In genomic region chr20:36885355-36885754, GRCh38 we compare ENCODE assay signal across 18 cellular contexts. TPM values are rescaled to one million over a fixed set of nuclear protein-coding genes. Genes with fewer than 3 reads are reported as not detected.
DNase-seq lines count a peak whose midpoint lies in the region; ATAC-seq, FAIRE-seq and TF ChIP-seq lines count a peak whose summit lies in the region.
"Had no signal": no experiment of that assay in that cellular context is flagged by ENCODE, and none has a peak within 500 bp of the region (broad histone marks: within the 10 kb centered on the region; RNA-seq: fewer than 3 reads in every experiment).

No MANE protein-coding gene starts in this region.

- H3K4me3 Mint-ChIP-seq in nephron progenitor cell: no peak overlapping the region
- H3K4me3 Mint-ChIP-seq: activated T-cell treated with anti-CD3 and anti-CD28 coated beads, Interleukin-2, amount 50 U/mL, for 72 hours; CD4-positive, alpha-beta memory T cell had no signal

- no peak overlapping the region for H3K4me2 ChIP-seq in GM12878 (ENCODE audit: control insufficient read depth, insufficient read depth)

- CTCF ChIA-PET in GM12878 (lab: Yijun Ruan, JAX): interaction anchor here (0.8 to 5.2 kb wide), 10 partner anchors 12 to 273 kb away, joined by 3 to 82 read pairs (median 20); partner anchors contain the start of gene TLDC2

- ATAC-seq in GM12878: no peak
- ATAC-seq in HG02870 (IDR thresholded peaks at IDR 0.05; ENCODE audit: unreplicated experiment): no peak
- ATAC-seq: activated T-cell treated with anti-CD3 and anti-CD28 coated beads, Interleukin-2, amount 50 U/mL, for 72 hours; naive thymus-derived CD8-positive, alpha-beta T cell; Panc1; sciatic nerve had no signal

- H3K9me3 ChIP-seq in GM12878 (replicated peaks; ENCODE audit: control insufficient read depth, insufficient read depth, low read length): no peaks in the 10 kb centered on the region
- H3K9me3 ChIP-seq: thyroid gland had no signal

- TF ChIP-seq CTCF in GM12878 (IDR thresholded peaks at IDR 0.05 in 2 of 3, conservative IDR thresholded peaks at IDR 0.05 in 1 of 3; ENCODE audit: control insufficient read depth in 2 of 3, extremely low read depth in 1 of 3, insufficient read depth in 1 of 3, low read depth in 3 of 3, low read length in 3 of 3) (no peak), nephron progenitor cell (IDR thresholded peaks at IDR 0.05) (peak; percentile 35)

- peaks cover 9% of the 10 kb centered on the region for H3K4me1 ChIP-seq in GM12878 (ENCODE audit: control insufficient read depth, insufficient read depth, low read length)

- H3K36me3 ChIP-seq in GM12878 (ENCODE audit: control insufficient read depth in 2 of 2, insufficient read depth in 2 of 2, low read length in 1 of 2): peaks cover 0 to 4% of the 10 kb centered on the region in 2 experiments; a peak in 2 of 4 replicates
- H3K36me3 ChIP-seq: thyroid gland had no signal

- SMC1A ChIA-PET in GM12878 (lab: Charles Lee; ENCODE audit: uncharacterized antibody, unreplicated experiment): interaction anchor here (1.4 to 2.1 kb wide), 4 partner anchors 13 to 88 kb away, joined by 3 to 18 read pairs (median 7); no protein-coding TSS in a partner anchor

- H3K79me2 ChIP-seq in GM12878 (ENCODE audit: control insufficient read depth, insufficient read depth, low read length): no peaks in the 10 kb centered on the region

- RAD21 ChIA-PET in GM12878 (lab: Charles Lee; ENCODE audit: unreplicated experiment): interaction anchor here (0.7 to 5.2 kb wide), 10 partner anchors 13 to 246 kb away, joined by 4 to 83 read pairs (median 11); a partner anchor contains a TSS

- TF ChIP-seq EP300 in GM12878 (IDR thresholded peaks at IDR 0.05; ENCODE audit: borderline replicate concordance in 1 of 2, control insufficient read depth in 1 of 2, low read depth in 2 of 2, low read length in 2 of 2): no peak

- H3K27ac ChIP-seq in GM12878 (ENCODE audit: control insufficient read depth, insufficient read depth): no peak overlapping the region
- H3K27ac ChIP-seq: thyroid gland had no signal

- no peak overlapping the region for H3K4me3 ChIP-seq in GM12878
- H3K4me3 ChIP-seq: thyroid gland had no signal

- H4K20me1 ChIP-seq in GM12878 (ENCODE audit: control insufficient read depth, insufficient read depth): no peaks in the 10 kb centered on the region

- no peaks in the 10 kb centered on the region for H3K9me3 Mint-ChIP-seq in nephron progenitor cell
- H3K9me3 Mint-ChIP-seq: activated T-cell treated with anti-CD3 and anti-CD28 coated beads, Interleukin-2, amount 50 U/mL, for 72 hours; naive thymus-derived CD8-positive, alpha-beta T cell had no signal

- in situ Hi-C loops in GM12878 (cut with MboI): loop anchor here (5.0 kb wide), 1 partner anchor 273 kb away; no protein-coding TSS in a partner anchor

- H3K4me1 Mint-ChIP-seq in nephron progenitor cell: peaks cover 43% of the 10 kb centered on the region

- no peak overlapping the region for H3K9ac ChIP-seq in GM12878 (ENCODE audit: control insufficient read depth, insufficient read depth, low read length)

- 63% methylated on average over 8 of the region's 8 CpGs for WGBS in GM12878 (ENCODE audit: insufficient coverage, insufficient replicate concordance, low lambda C conversion rate, missing lambda C conversion rate)

- H2AFZ ChIP-seq in GM12878 (ENCODE audit: control insufficient read depth, low read depth, low read length): no peak overlapping the region

- DNase-seq in ELR (ENCODE audit: low read depth) (peak; percentile 62), NCI-H69 (lab: John Stamatoyannopoulos, UW) (peak; percentile 5), GM12878 (ENCODE audit: low read depth, low spot score) (no peak), nephron progenitor cell (no peak), middle frontal gyrus (ENCODE audit: extremely low spot score, low spot score) (no peak), ureter (ENCODE audit: low spot score) (no peak)
- DNase-seq: activated T-cell treated with anti-CD3 and anti-CD28 coated beads, Interleukin-2, amount 50 U/mL, for 72 hours; amniotic stem cell; CD4-positive, alpha-beta memory T cell; KBM-7; naive thymus-derived CD8-positive, alpha-beta T cell; stimulated activated CD4-positive, alpha-beta T cell treated with anti-CD3 and anti-CD28 coated beads, Interleukin-2, amount 100 ng/mL, for 48 hours; T-helper 2 cell; thyroid gland had no signal

- H3K27ac Mint-ChIP-seq in nephron progenitor cell: no peak overlapping the region
- H3K27ac Mint-ChIP-seq: activated T-cell treated with anti-CD3 and anti-CD28 coated beads, Interleukin-2, amount 50 U/mL, for 72 hours had no signal

- POLR2A ChIA-PET in GM12878 (lab: Charles Lee): interaction anchor here (0.6 to 3.9 kb wide), 4 partner anchors 14 to 92 kb away, joined by 4 to 41 read pairs (median 5); no protein-coding TSS in a partner anchor

- intact Hi-C loops in GM12878 (cut with micrococcal nuclease; ENCODE audit: unreplicated experiment): loop anchor here (5.0 kb wide), 2 partner anchors 78 to 213 kb away; no protein-coding TSS in a partner anchor

- H3K27me3 Mint-ChIP-seq in nephron progenitor cell (ENCODE audit: low read depth, poor library complexity): peaks cover 20% of the 10 kb centered on the region
- H3K27me3 Mint-ChIP-seq: CD4-positive, alpha-beta memory T cell; naive thymus-derived CD8-positive, alpha-beta T cell had no signal

- no peaks in the 10 kb centered on the region for H3K27me3 ChIP-seq in GM12878 (replicated peaks in 1 of 2; ENCODE audit: control insufficient read depth in 2 of 2, insufficient read depth in 2 of 2, low read length in 1 of 2)
- H3K27me3 ChIP-seq: thyroid gland had no signal

- H3K36me3 Mint-ChIP-seq in nephron progenitor cell (ENCODE audit: low read depth): no peaks in the 10 kb centered on the region

- peak; percentile 22; the same call in 1 of the 2 replicates for TF ChIP-seq RAD21 in GM12878 (IDR thresholded peaks at IDR 0.05; ENCODE audit: insufficient read depth, low read depth, low read length)

- no peak for FAIRE-seq in GM12878 (lab: Jason Lieb, UNC)
- FAIRE-seq: H54 had no signal

- BruUV-seq in GM12878 (replicated peaks; lab: Mats Ljungman, UMichigan): no TSS peak

- no peak for TF ChIP-seq POLR2A in GM12878 (IDR thresholded peaks at IDR 0.05; ENCODE audit: low read depth, low read length)

TF ChIP-seq in GM12878, 131 proteins besides CTCF, POLR2A, EP300 and RAD21:
- TF ChIP-seq IKZF1 (conservative IDR thresholded peaks at IDR 0.05): no peak
- TF ChIP-seq NR2C1 (IDR thresholded peaks at IDR 0.05): peak; percentile 74
- TF ChIP-seq HDGF (IDR thresholded peaks at IDR 0.05): no peak
- TF ChIP-seq NR2F1 (conservative IDR thresholded peaks at IDR 0.05): peak; percentile 64
- no peak for TF ChIP-seq BRCA1 (IDR thresholded peaks at IDR 0.05; ENCODE audit: low read depth, low read length)
TF ChIP-seq in GM12878: peak in this region for 2.

RNA-seq across cellular contexts. Expression of gene TLDC2, which starts 9.4 kb away (rescaled TPM):
- 0.27 TPM in 1 of 2 replicates, not detected in the other for total RNA-seq in GM12878 (2013; cell fraction: nucleolus; rRNA removed)
- total RNA-seq in GM12878 (2014; rRNA removed): 0.28 and 0.49 TPM in 2 replicates
- 0.18 and 0.37 TPM in 2 replicates for total RNA-seq in GM12878 (2014; rRNA removed; fragmentation: Illumina TruSeq; extraction: Trizol)
- total RNA-seq in GM12878 (2021): 0.24 and 0.41 TPM in 2 replicates
- 0.50 TPM for polyA plus RNA-seq in GM12878 (2011; ENCODE audit: low read depth)
- 0.05 and 0.09 TPM in 2 replicates for polyA plus RNA-seq in GM12878 (2011; rRNA removed)
- 0.03 TPM in 1 of 2 replicates, not detected in the other for polyA plus RNA-seq in GM12878 (2011; cell fraction: cytosol; rRNA removed)
- polyA plus RNA-seq in GM12878 (2011; cell fraction: nucleus; rRNA removed): not detected in 2 replicates
- polyA plus RNA-seq in GM12878 (2012): 0.09 and 0.35 TPM in 2 replicates
- polyA plus RNA-seq in GM12878 (2014; fragmentation: Illumina TruSeq; extraction: Trizol): 0.13 and 0.35 TPM in 2 replicates
- polyA plus RNA-seq in GM12878 (2014; fragmentation: Nextera tagmentation; extraction: Ambion mirVana): under 1 TPM; 0.08 to 0.24 TPM
- polyA plus RNA-seq in GM12878 (2014; rRNA removed): 0.33 and 0.42 TPM in 2 replicates
- polyA plus RNA-seq in GM12878 (2016; fragmentation: Nextera tagmentation; extraction: Ambion mirVana): under 1 TPM; 0.10 to 0.16 TPM
- polyA minus RNA-seq in GM12878 (2011; rRNA and poly(A)+ RNA removed): not detected in 2 replicates
- not detected in 2 replicates for polyA minus RNA-seq in GM12878 (2011; cell fraction: cytosol; rRNA and poly(A)+ RNA removed)
- polyA minus RNA-seq in GM12878 (2011; cell fraction: nucleus; rRNA and poly(A)+ RNA removed): not detected in 2 replicates
- 0.36 TPM for total RNA-seq in ureter
- total RNA-seq: activated T-cell treated with anti-CD3 and anti-CD28 coated beads, Interleukin-2, amount 50 U/mL, for 72 hours; CD4-positive, alpha-beta memory T cell; naive thymus-derived CD8-positive, alpha-beta T cell had no signal

Comparison
In these comparisons a context has a peak if more than half of its experiments do, and no peak if none do; other contexts are left out.
1. DNase-seq: peak in ELR (single experiment) and NCI-H69 (single experiment); none in GM12878 (single experiment), nephron progenitor cell (single experiment), middle frontal gyrus (single experiment) and ureter (single experiment).